In the genomic region with DNA sequence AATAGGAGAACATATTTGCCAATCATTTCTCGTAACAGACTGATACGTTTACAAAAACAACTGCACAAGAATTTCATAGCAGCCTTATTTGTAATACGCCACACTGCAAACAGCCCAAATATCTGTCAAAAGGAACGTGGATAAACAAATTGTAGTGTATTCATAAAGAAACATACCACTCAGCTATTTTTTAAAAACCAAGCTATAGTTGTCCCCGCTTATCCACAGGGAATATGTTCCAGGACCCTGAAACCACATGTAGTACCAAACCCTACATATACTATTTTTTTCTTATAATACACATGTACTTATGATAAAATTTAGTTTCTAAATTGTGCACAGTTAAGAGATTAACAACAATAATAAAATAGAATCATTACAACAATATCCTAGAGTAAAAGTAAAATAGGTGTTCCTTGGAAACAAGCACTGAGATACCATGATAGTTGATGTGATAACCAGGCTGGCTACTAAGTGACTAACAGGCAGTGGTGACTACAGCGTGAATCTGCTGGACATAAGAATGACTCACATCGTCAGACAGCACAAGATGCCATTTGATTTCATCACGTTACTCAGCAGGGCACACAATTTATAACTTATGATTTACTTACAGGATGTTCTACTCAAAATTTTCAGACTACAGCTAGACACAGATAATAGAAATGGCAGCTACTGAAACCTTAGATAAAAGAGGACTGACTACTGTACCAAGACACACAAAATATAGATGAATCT, we compare ENCODE assay signal across 13 cellular contexts.
DNase-seq lines count a peak whose midpoint lies in the region; ATAC-seq, FAIRE-seq and TF ChIP-seq lines count a peak whose summit lies in the region.
"Had no signal": no experiment of that assay in that cellular context is flagged by ENCODE, and none has a peak within 500 bp of the region (broad histone marks: within the 10 kb centered on the region; RNA-seq: fewer than 3 reads in every experiment).

No MANE protein-coding gene starts in this region.

- peaks cover 0 to 6% (median 1%) of the 10 kb centered on the region in 7 donors for H3K9me3 Mint-ChIP-seq in CD14-positive monocyte

- TF ChIP-seq CTCF in brain microvascular endothelial cell (IDR thresholded peaks at IDR 0.05; ENCODE audit: low read depth, low read length, missing control alignments), result no peak
- TF ChIP-seq CTCF in kidney epithelial cell (IDR thresholded peaks at IDR 0.05; ENCODE audit: insufficient read depth, low read length, poor library complexity, severe bottlenecking), result no peak
- no peak for TF ChIP-seq CTCF in CD14-positive monocyte (IDR thresholded peaks at IDR 0.05)

- H3K4me3 Mint-ChIP-seq in CD14-positive monocyte, result no peak overlapping the region
- H3K4me3 Mint-ChIP-seq: stimulated activated memory B cell treated with anti-CD40 and anti-IgM and Interleukin-4, amounts not matched to agents 10 μg/mL and 1 μg/mL and 100 μg/mL, for 72 hours; T-helper 1 cell treated with Interleukin-12 subunit alpha and Interleukin-12 subunit beta and Interleukin-4 antibody, amounts not matched to agents 30 μg/mL and 1 μg/mL, for 36 hours had no signal

- peak; percentile 93 for FAIRE-seq in HTR-8/SVneo (lab: Jason Lieb, UNC)

- in situ Hi-C loops in brain microvascular endothelial cell (cut with HindIII; ENCODE audit: low pct_ligation_motif_present, low sequenced_read_pairs), result no loop called here

- ATAC-seq in GM19023 (IDR thresholded peaks at IDR 0.05; ENCODE audit: unreplicated experiment), result no peak
- ATAC-seq in GM18520 (IDR thresholded peaks at IDR 0.05; ENCODE audit: unreplicated experiment), result no peak
- ATAC-seq: stimulated activated memory B cell treated with anti-CD40 and anti-IgM and Interleukin-4, amounts not matched to agents 10 μg/mL and 1 μg/mL and 100 μg/mL, for 72 hours had no signal

- DNase-seq in AG08395 (ENCODE audit: low spot score), result peak; percentile 86
- peak; percentile 67 for DNase-seq in HTR-8/SVneo (ENCODE audit: insufficient read length, low spot score)
- peak; percentile 98 for DNase-seq in brain microvascular endothelial cell
- peak; percentile 91 for DNase-seq in kidney epithelial cell (ENCODE audit: low read depth)
- DNase-seq in CD14-positive monocyte (ENCODE audit: low spot score), result no peak
- no peak for DNase-seq in retina
- DNase-seq: heart right ventricle, NCI-H748 treated with DMSO at 0.1 percent for 48 hours had no signal

- intact Hi-C loops in CD14-positive monocyte (cut with micrococcal nuclease), result no loop called here

- H3K4me3 ChIP-seq in brain microvascular endothelial cell (ENCODE audit: low read depth, low read length) (no peak overlapping the region), kidney epithelial cell (ENCODE audit: low read depth, low read length) (no peak overlapping the region)
- H3K4me3 ChIP-seq: ascending aorta, heart right ventricle had no signal

- peaks cover 0 to 4% (median 0%) of the 10 kb centered on the region in 3 donors for H3K27me3 Mint-ChIP-seq in CD14-positive monocyte (ENCODE audit: low read depth in 3 of 3)

- H3K27me3 ChIP-seq in brain microvascular endothelial cell (replicated peaks), result no peaks in the 10 kb centered on the region
- no peaks in the 10 kb centered on the region for H3K27me3 ChIP-seq in kidney epithelial cell (ENCODE audit: control insufficient read depth, insufficient read depth, low read length)
- H3K27me3 ChIP-seq: ascending aorta, heart right ventricle had no signal

- H3K36me3 ChIP-seq in brain microvascular endothelial cell (replicated peaks) (no peaks in the 10 kb centered on the region), kidney epithelial cell (ENCODE audit: control insufficient read depth, insufficient read depth, low read length) (no peaks in the 10 kb centered on the region)
- H3K36me3 ChIP-seq: ascending aorta, heart right ventricle had no signal

- H3K27ac ChIP-seq in brain microvascular endothelial cell, result peak overlapping the region; percentile 89
- H3K27ac ChIP-seq: ascending aorta, heart right ventricle had no signal

- no peak overlapping the region for H3K27ac Mint-ChIP-seq in CD14-positive monocyte
- H3K27ac Mint-ChIP-seq: stimulated activated memory B cell treated with anti-CD40 and anti-IgM and Interleukin-4, amounts not matched to agents 10 μg/mL and 1 μg/mL and 100 μg/mL, for 72 hours; T-helper 1 cell treated with Interleukin-12 subunit alpha and Interleukin-12 subunit beta and Interleukin-4 antibody, amounts not matched to agents 30 μg/mL and 1 μg/mL, for 36 hours had no signal

- no peaks in the 10 kb centered on the region for H3K36me3 Mint-ChIP-seq in CD14-positive monocyte
- H3K36me3 Mint-ChIP-seq: stimulated activated memory B cell treated with anti-CD40 and anti-IgM and Interleukin-4, amounts not matched to agents 10 μg/mL and 1 μg/mL and 100 μg/mL, for 72 hours had no signal

- H3K4me1 Mint-ChIP-seq in CD14-positive monocyte, result no peaks in the 10 kb centered on the region
- H3K4me1 Mint-ChIP-seq: stimulated activated memory B cell treated with anti-CD40 and anti-IgM and Interleukin-4, amounts not matched to agents 10 μg/mL and 1 μg/mL and 100 μg/mL, for 72 hours had no signal

Comparison
In these comparisons a context has a peak if more than half of its experiments do, and no peak if none do; other contexts are left out.
1. DNase-seq: peak in AG08395 (single experiment), HTR-8/SVneo (single experiment), brain microvascular endothelial cell (single experiment) and kidney epithelial cell (single experiment); none in CD14-positive monocyte (single experiment) and retina (single experiment).